ENCODE assay signal across 30 cellular contexts in genomic region chr2:27471961-27472360, GRCh38. TPM values are rescaled to one million over a fixed set of nuclear protein-coding genes. Genes with fewer than 3 reads are reported as not detected.
"Had no signal": no experiment of that assay in that cellular context is flagged by ENCODE, and none has a peak within 500 bp of the region (broad histone marks: within the 10 kb centered on the region; RNA-seq: fewer than 3 reads in every experiment).

No MANE protein-coding gene starts in this region.

- FAIRE-seq: kidney had no signal

- H3K4me3 ChIP-seq: esophagus muscularis mucosa, gastroesophageal sphincter, heart left ventricle, hepatocyte, left lung, prostate gland, right atrium auricular region, smooth muscle cell, testis, tibial artery had no signal

- H3K79me2 ChIP-seq: hepatocyte had no signal

- H3K4me1 ChIP-seq: esophagus muscularis mucosa, foreskin keratinocyte, gastroesophageal sphincter, heart left ventricle, left lung, prostate gland, right atrium auricular region, testis, tibial artery had no signal

- H2AFZ ChIP-seq: hepatocyte had no signal

- H3K27ac ChIP-seq: epithelial cell of prostate, esophagus muscularis mucosa, foreskin keratinocyte, gastroesophageal sphincter, heart left ventricle, hepatocyte, left lung, prostate gland, right atrium auricular region, testis, tibial artery had no signal

- H3K4me1 Mint-ChIP-seq: naive thymus-derived CD4-positive, alpha-beta T cell; nephron; stimulated activated effector memory CD8-positive, alpha-beta T cell treated with anti-CD3 and anti-CD28 coated beads, Interleukin-12 subunit alpha, Interleukin-12 subunit beta, amount 100 ng/mL, for 72 hours had no signal

- H3K27ac Mint-ChIP-seq: effector memory CD8-positive, alpha-beta T cell; nephron; stimulated activated effector memory CD8-positive, alpha-beta T cell treated with anti-CD3 and anti-CD28 coated beads, Interleukin-12 subunit alpha, Interleukin-12 subunit beta, amount 100 ng/mL, for 72 hours; type B pancreatic cell had no signal

- DNase-seq: cortex of kidney; effector memory CD8-positive, alpha-beta T cell; foreskin keratinocyte; heart left ventricle; kidney; left lung; mesenchymal stem cell; midbrain; naive thymus-derived CD4-positive, alpha-beta T cell; nucleus accumbens; stimulated activated CD4-positive, alpha-beta T cell treated with anti-CD3 and anti-CD28 coated beads, Interleukin-2, amount 100 ng/mL, for 24 hours; stimulated activated CD4-positive, alpha-beta T cell treated with anti-CD3 and anti-CD28 coated beads, Interleukin-4, amount 100 ng/mL, for 24 hours; stimulated activated naive CD8-positive, alpha-beta T cell treated with anti-CD3 and anti-CD28 coated beads, Interleukin-15, Interleukin-2, amounts not matched to agents 100 U/mL and 50 U/mL, for 24 hours; substantia nigra; testis; tibial artery had no signal

- H3K4me3 Mint-ChIP-seq: effector memory CD8-positive, alpha-beta T cell; naive thymus-derived CD4-positive, alpha-beta T cell; nephron; stimulated activated effector memory CD8-positive, alpha-beta T cell treated with anti-CD3 and anti-CD28 coated beads, Interleukin-12 subunit alpha, Interleukin-12 subunit beta, amount 100 ng/mL, for 72 hours; type B pancreatic cell had no signal

- H3K27me3 Mint-ChIP-seq: effector memory CD8-positive, alpha-beta T cell; naive thymus-derived CD4-positive, alpha-beta T cell; type B pancreatic cell had no signal

- H3K27me3 ChIP-seq: esophagus muscularis mucosa, foreskin keratinocyte, gastroesophageal sphincter, heart left ventricle, hepatocyte, left lung, right atrium auricular region, testis, tibial artery had no signal

- ATAC-seq: effector memory CD8-positive, alpha-beta T cell; foreskin keratinocyte; gastroesophageal sphincter; heart left ventricle; left lung; naive thymus-derived CD4-positive, alpha-beta T cell; sciatic nerve; stimulated activated effector memory CD8-positive, alpha-beta T cell treated with anti-CD3 and anti-CD28 coated beads, Interleukin-12 subunit alpha, Interleukin-12 subunit beta, amount 100 ng/mL, for 72 hours; stimulated activated naive CD8-positive, alpha-beta T cell treated with anti-CD3 and anti-CD28 coated beads, Interleukin-15, Interleukin-2, amounts not matched to agents 100 U/mL and 50 U/mL, for 24 hours had no signal

- H3K4me2 ChIP-seq: hepatocyte, smooth muscle cell had no signal

- H3K9me3 Mint-ChIP-seq: effector memory CD8-positive, alpha-beta T cell; naive thymus-derived CD4-positive, alpha-beta T cell; nephron; stimulated activated effector memory CD8-positive, alpha-beta T cell treated with anti-CD3 and anti-CD28 coated beads, Interleukin-12 subunit alpha, Interleukin-12 subunit beta, amount 100 ng/mL, for 72 hours; type B pancreatic cell had no signal

- H3K9me3 ChIP-seq: esophagus muscularis mucosa, gastroesophageal sphincter, heart left ventricle, left lung, prostate gland, right atrium auricular region, testis, tibial artery had no signal

RNA-seq across cellular contexts. Expression of gene FNDC4, which starts 23.0 kb away (rescaled TPM):
- total RNA-seq: naive thymus-derived CD4-positive, alpha-beta T cell had no signal
- polyA plus RNA-seq: naive thymus-derived CD4-positive, alpha-beta T cell had no signal

RNA-seq across cellular contexts. Expression of gene GCKR, which starts 24.7 kb away (rescaled TPM):
- total RNA-seq: foreskin keratinocyte; lower leg skin; lung microvascular endothelial cell; naive thymus-derived CD4-positive, alpha-beta T cell; osteocyte; smooth muscle cell had no signal
- polyA plus RNA-seq: naive thymus-derived CD4-positive, alpha-beta T cell had no signal

RNA-seq across cellular contexts. Expression of gene KRTCAP3, which starts 29.8 kb away (rescaled TPM):
- total RNA-seq: lung microvascular endothelial cell had no signal
